10 cellular contexts compared by ENCODE assay signal in genomic region chr6:159959976-159960384, GRCh38. TPM values are rescaled to one million over a fixed set of nuclear protein-coding genes. Genes with fewer than 3 reads are reported as not detected.
DNase-seq lines count a peak whose midpoint lies in the region; ATAC-seq and TF ChIP-seq lines count a peak whose summit lies in the region.
"Had no signal": no experiment of that assay in that cellular context is flagged by ENCODE, and none has a peak within 500 bp of the region (broad histone marks: within the 10 kb centered on the region; RNA-seq: fewer than 3 reads in every experiment).

No MANE protein-coding gene starts in this region.

- no peaks in the 10 kb centered on the region for H3K27me3 ChIP-seq in adrenal gland
- no peaks in the 10 kb centered on the region for H3K27me3 ChIP-seq in foreskin keratinocyte
- H3K27me3 ChIP-seq in tibial nerve, result no peaks in the 10 kb centered on the region

- H3K36me3 ChIP-seq in adrenal gland (replicated peaks in 1 of 2), result no peaks in the 10 kb centered on the region
- H3K36me3 ChIP-seq in tibial nerve, result no peaks in the 10 kb centered on the region

- peak overlapping the region; percentile 54 for H3K27ac Mint-ChIP-seq in nephron progenitor cell
- H3K27ac Mint-ChIP-seq in type B pancreatic cell, result peak overlapping the region; percentile 4

- H3K4me1 ChIP-seq in adrenal gland (replicated peaks in 1 of 2), result peaks cover 0 to 9% of the 10 kb centered on the region in 2 donors
- peaks cover 24% of the 10 kb centered on the region for H3K4me1 ChIP-seq in foreskin keratinocyte
- H3K4me1 ChIP-seq in tibial nerve, result peaks cover 0 to 12% (median 6%) of the 10 kb centered on the region in 4 donors

- WGBS in adrenal gland, 4 donors, result 46 to 59% (median 53%) methylated on average over 3 of the region's 3 CpGs
- WGBS in tibial nerve, 2 donors, result 48 to 53% methylated on average over 3 of the region's 3 CpGs

- H3K4me3 Mint-ChIP-seq in nephron progenitor cell (no peak overlapping the region), type B pancreatic cell (no peak overlapping the region)
- H3K4me3 Mint-ChIP-seq: activated T-cell treated with anti-CD3 and anti-CD28 coated beads, Interleukin-2, amount 50 U/mL, for 4 hours; IgD-negative memory B cell had no signal

- H3K27me3 Mint-ChIP-seq in nephron progenitor cell (ENCODE audit: low read depth, poor library complexity) (peaks cover 70% of the 10 kb centered on the region), type B pancreatic cell (peaks cover 33% of the 10 kb centered on the region)
- H3K27me3 Mint-ChIP-seq: IgD-negative memory B cell had no signal

- TF ChIP-seq POLR2A in adrenal gland (IDR thresholded peaks at IDR 0.05) (no peak), tibial nerve (IDR thresholded peaks at IDR 0.05) (no peak)

- H3K9me3 Mint-ChIP-seq in nephron progenitor cell, result peaks cover 6% of the 10 kb centered on the region
- H3K9me3 Mint-ChIP-seq in type B pancreatic cell, result peaks cover 7% of the 10 kb centered on the region
- H3K9me3 Mint-ChIP-seq: activated T-cell treated with anti-CD3 and anti-CD28 coated beads, Interleukin-2, amount 50 U/mL, for 4 hours had no signal

- H3K4me1 Mint-ChIP-seq in nephron progenitor cell, result peaks cover 10% of the 10 kb centered on the region
- peaks cover 7% of the 10 kb centered on the region for H3K4me1 Mint-ChIP-seq in type B pancreatic cell (ENCODE audit: unreplicated experiment)

- no peaks in the 10 kb centered on the region for H3K36me3 Mint-ChIP-seq in nephron progenitor cell (ENCODE audit: low read depth)
- no peaks in the 10 kb centered on the region for H3K36me3 Mint-ChIP-seq in type B pancreatic cell

- no peaks in the 10 kb centered on the region for H3K9me3 ChIP-seq in adrenal gland (replicated peaks in 1 of 3)
- no peaks in the 10 kb centered on the region for H3K9me3 ChIP-seq in tibial nerve

- DNase-seq in adrenal gland, result peak in 3 of 7 donors; percentile 34 to 47 (median 34)
- no peak for DNase-seq in foreskin keratinocyte
- no peak for DNase-seq in nephron progenitor cell
- DNase-seq in type B pancreatic cell (ENCODE audit: extremely low spot score, unreplicated experiment), result no peak
- no peak for DNase-seq in tibial nerve (ENCODE audit: low spot score in 2 of 2)
- no peak for DNase-seq in HuH-7.5 (ENCODE audit: low spot score)
- DNase-seq: activated T-cell treated with anti-CD3 and anti-CD28 coated beads, Interleukin-2, amount 50 U/mL, for 4 hours; RPMI8226 had no signal

- no peak for TF ChIP-seq CTCF in adrenal gland (IDR thresholded peaks at IDR 0.05)
- no peak for TF ChIP-seq CTCF in foreskin keratinocyte (conservative IDR thresholded peaks at IDR 0.05)
- TF ChIP-seq CTCF in nephron progenitor cell (IDR thresholded peaks at IDR 0.05), result no peak
- TF ChIP-seq CTCF in type B pancreatic cell (conservative IDR thresholded peaks at IDR 0.05), result no peak
- TF ChIP-seq CTCF in tibial nerve (IDR thresholded peaks at IDR 0.05), result no peak

- H3K4me3 ChIP-seq in adrenal gland (no peak overlapping the region), tibial nerve (no peak overlapping the region)

- ATAC-seq in foreskin keratinocyte (peak; percentile 3), GM21786 (IDR thresholded peaks at IDR 0.05; ENCODE audit: unreplicated experiment) (no peak)
- ATAC-seq: activated T-cell treated with anti-CD3 and anti-CD28 coated beads, Interleukin-2, amount 50 U/mL, for 4 hours had no signal

- intact Hi-C loops in adrenal gland (cut with DNase I), result no loop called here

- TF ChIP-seq EP300 in tibial nerve (IDR thresholded peaks at IDR 0.05), result peak in 1 of 2 donors; percentile 28

- H3K27ac ChIP-seq in adrenal gland, result peak overlapping the region in 4 of 5 donors; percentile 43 to 88 (median 64)
- H3K27ac ChIP-seq in foreskin keratinocyte, result no peak overlapping the region
- peak overlapping the region in 2 of 4 donors; percentile 66 to 72 for H3K27ac ChIP-seq in tibial nerve

RNA-seq across cellular contexts. Expression of gene IGF2R, which starts 8.9 kb away (rescaled TPM):
- total RNA-seq in adrenal gland (100 to 1,000 TPM in 2 of 8 donors, 10 to 100 TPM in 6; 72.6 to 154 (median 92.7) TPM), foreskin keratinocyte (65.6 and 66.5 TPM in 2 replicates), type B pancreatic cell (ENCODE audit: low replicate concordance) (79.8 and 95.5 TPM in 2 replicates), tibial nerve (10 to 100 TPM; 60.1 to 81.3 (median 68.5) TPM)
- polyA plus RNA-seq in adrenal gland (100 to 1,000 TPM in 1 of 3 donors, 10 to 100 TPM in 2; 17.1 to 114 (median 27.6) TPM), foreskin keratinocyte (15.9 and 21.2 TPM in 2 replicates)
